In genomic region chr14:27484633-27485032, GRCh38 we compare ENCODE assay signal across 3 cellular contexts.
TF ChIP-seq lines count a peak whose summit lies in the region.

No MANE protein-coding gene starts in this region.

TF ChIP-seq in HepG2, 621 proteins besides CTCF, POLR2A, EP300 and RAD21:
- TF ChIP-seq PRDM15 (CRISPR knock-in tag; IDR thresholded peaks at IDR 0.05) (no peak), TSC22D2 (CRISPR knock-in tag; IDR thresholded peaks at IDR 0.05; ENCODE audit: borderline replicate concordance) (no peak), ZBTB26 (CRISPR knock-in tag; IDR thresholded peaks at IDR 0.05; ENCODE audit: borderline replicate concordance) (no peak), ZNF329 (CRISPR knock-in tag; IDR thresholded peaks at IDR 0.05; ENCODE audit: low read depth) (no peak), MED8 (CRISPR knock-in tag; IDR thresholded peaks at IDR 0.05; ENCODE audit: insufficient replicate concordance) (no peak), MAFK (conservative IDR thresholded peaks at IDR 0.05 in 1 of 2, IDR thresholded peaks at IDR 0.05 in 1 of 2; ENCODE audit: low read length in 2 of 2) (peak; percentile 69 to 88; a peak in 3 of 4 replicates), MEIS2 (CRISPR knock-in tag; IDR thresholded peaks at IDR 0.05) (no peak), ZNF496 (CRISPR knock-in tag; IDR thresholded peaks at IDR 0.05; ENCODE audit: insufficient replicate concordance) (no peak), ZNF772 (CRISPR knock-in tag; IDR thresholded peaks at IDR 0.05) (no peak), ZNF530 (CRISPR knock-in tag; IDR thresholded peaks at IDR 0.05; ENCODE audit: low read depth) (no peak), PRPF4 (IDR thresholded peaks at IDR 0.05; ENCODE audit: low read depth, low read length, poor library complexity, severe bottlenecking) (no peak), MAFF (IDR thresholded peaks at IDR 0.05; ENCODE audit: low read depth, low read length) (peak; percentile 74; the same call in 1 of the 2 replicates)
TF ChIP-seq in HepG2: peak in this region for 2.

TF ChIP-seq in IMR-90, 13 proteins besides CTCF, POLR2A, EP300 and RAD21:
- TF ChIP-seq FOS (IDR thresholded peaks at IDR 0.05; ENCODE audit: low read depth, low read length) (no peak), MAFK (IDR thresholded peaks at IDR 0.05; ENCODE audit: low read depth, low read length) (peak; percentile 61)
TF ChIP-seq in IMR-90: peak in this region for 1.

TF ChIP-seq in K562, 482 proteins besides CTCF, POLR2A, EP300 and RAD21:
- no peak for TF ChIP-seq JUND (IDR thresholded peaks at IDR 0.05; ENCODE audit: borderline replicate concordance, low read depth, low read length)
- no peak for TF ChIP-seq JUND (tag; IDR thresholded peaks at IDR 0.05; ENCODE audit: borderline replicate concordance, low read depth, low read length)
- TF ChIP-seq BMI1 (IDR thresholded peaks at IDR 0.05; ENCODE audit: low read length) = no peak
- TF ChIP-seq TARDBP (IDR thresholded peaks at IDR 0.05) = no peak
- TF ChIP-seq GATA2 (CRISPR knock-in tag; IDR thresholded peaks at IDR 0.05) = no peak
- TF ChIP-seq MAFK (IDR thresholded peaks at IDR 0.05; ENCODE audit: low read length) = no peak
- peak; percentile 38; the same call in 1 of the 2 replicates for TF ChIP-seq ZNF316 (IDR thresholded peaks at IDR 0.05)
- TF ChIP-seq MAZ (CRISPR knock-in tag; conservative IDR thresholded peaks at IDR 0.05 in 1 of 2, IDR thresholded peaks at IDR 0.05 in 1 of 2) = no peak
- TF ChIP-seq ARID3B (CRISPR knock-in tag; IDR thresholded peaks at IDR 0.05; ENCODE audit: borderline replicate concordance) = no peak
